ENCODE assay signal across 1 cellular context in the genomic region with DNA sequence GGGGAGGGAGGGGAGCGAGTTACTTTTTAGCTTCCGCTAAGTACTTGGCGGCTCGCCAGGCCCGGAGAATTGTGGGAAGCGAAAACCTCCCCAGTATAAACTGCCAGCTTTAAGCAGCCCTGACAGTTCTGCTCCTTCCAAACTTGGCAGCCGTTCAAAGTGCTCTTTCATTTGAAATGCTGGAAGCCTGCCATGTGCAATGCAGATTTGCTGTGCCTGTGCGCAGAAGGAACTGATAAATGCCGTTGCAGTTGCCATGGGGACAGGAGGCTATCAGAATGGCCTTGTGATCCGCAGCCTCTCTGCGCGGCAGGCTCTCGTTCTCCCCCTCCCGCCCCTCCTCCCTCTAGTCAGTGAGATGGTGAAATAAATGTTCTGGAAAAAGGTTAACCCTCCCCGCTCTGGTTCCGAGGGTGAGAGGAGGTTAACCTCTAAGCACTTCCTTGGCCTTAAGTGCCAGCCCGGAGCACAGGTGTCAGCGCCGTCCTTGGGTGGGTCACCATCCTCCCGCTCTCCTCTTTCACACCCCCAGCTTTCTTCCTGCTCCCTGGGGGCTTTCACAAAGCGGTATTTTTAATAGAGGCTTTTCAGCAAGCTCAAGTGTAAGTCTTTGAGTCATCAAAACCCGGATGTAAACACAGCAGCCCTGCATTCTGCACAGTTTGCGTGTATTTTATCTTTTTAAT.
TF ChIP-seq lines count a peak whose summit lies in the region.

No MANE protein-coding gene starts in this region.

TF ChIP-seq in K562, 482 proteins besides CTCF, POLR2A, EP300 and RAD21 (continued from another document and continues in another):
- TF ChIP-seq ZBTB2 (IDR thresholded peaks at IDR 0.05), result 0 out of 2 replicates have a peak, but pooled peaks have one; percentile 38
- TF ChIP-seq ZNF134 (CRISPR knock-in tag; conservative IDR thresholded peaks at IDR 0.05), result no peak
- TF ChIP-seq ZNF217 (CRISPR knock-in tag; IDR thresholded peaks at IDR 0.05), result no peak
- no peak for TF ChIP-seq SETDB1 (IDR thresholded peaks at IDR 0.05; ENCODE audit: low read length)
- no peak for TF ChIP-seq C11orf30 (IDR thresholded peaks at IDR 0.05; ENCODE audit: low read depth)
- TF ChIP-seq ZNF263 (CRISPR knock-in tag; IDR thresholded peaks at IDR 0.05; ENCODE audit: borderline replicate concordance), result peak; percentile 72; the same call in 1 of the 2 replicates
- TF ChIP-seq NFIC (IDR thresholded peaks at IDR 0.05), result peak; percentile 100
- peak; percentile 68; the same call in 1 of the 2 replicates for TF ChIP-seq HDAC2 (IDR thresholded peaks at IDR 0.05)
- TF ChIP-seq PRDM10 (IDR thresholded peaks at IDR 0.05; ENCODE audit: partially characterized antibody), result peak; percentile 52
- TF ChIP-seq RBM34 (IDR thresholded peaks at IDR 0.05; ENCODE audit: borderline replicate concordance, insufficient read depth, low read length), result no peak
- TF ChIP-seq CREB3 (tag; conservative IDR thresholded peaks at IDR 0.05; ENCODE audit: low read depth), result no peak
- TF ChIP-seq TAF15 (IDR thresholded peaks at IDR 0.05; ENCODE audit: low read depth, low read length), result no peak
- TF ChIP-seq HLTF (IDR thresholded peaks at IDR 0.05), result no peak
- TF ChIP-seq, protein P1, sequence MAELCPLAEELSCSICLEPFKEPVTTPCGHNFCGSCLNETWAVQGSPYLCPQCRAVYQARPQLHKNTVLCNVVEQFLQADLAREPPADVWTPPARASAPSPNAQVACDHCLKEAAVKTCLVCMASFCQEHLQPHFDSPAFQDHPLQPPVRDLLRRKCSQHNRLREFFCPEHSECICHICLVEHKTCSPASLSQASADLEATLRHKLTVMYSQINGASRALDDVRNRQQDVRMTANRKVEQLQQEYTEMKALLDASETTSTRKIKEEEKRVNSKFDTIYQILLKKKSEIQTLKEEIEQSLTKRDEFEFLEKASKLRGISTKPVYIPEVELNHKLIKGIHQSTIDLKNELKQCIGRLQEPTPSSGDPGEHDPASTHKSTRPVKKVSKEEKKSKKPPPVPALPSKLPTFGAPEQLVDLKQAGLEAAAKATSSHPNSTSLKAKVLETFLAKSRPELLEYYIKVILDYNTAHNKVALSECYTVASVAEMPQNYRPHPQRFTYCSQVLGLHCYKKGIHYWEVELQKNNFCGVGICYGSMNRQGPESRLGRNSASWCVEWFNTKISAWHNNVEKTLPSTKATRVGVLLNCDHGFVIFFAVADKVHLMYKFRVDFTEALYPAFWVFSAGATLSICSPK (IDR thresholded peaks at IDR 0.05; ENCODE audit: borderline replicate concordance), result no peak
- no peak for TF ChIP-seq CCAR2 (IDR thresholded peaks at IDR 0.05; ENCODE audit: low read depth, low read length)
- no peak for TF ChIP-seq POLR2AphosphoS2 (IDR thresholded peaks at IDR 0.05; ENCODE audit: low read length)
- TF ChIP-seq IRF1 (CRISPR knock-in tag; IDR thresholded peaks at IDR 0.05; ENCODE audit: borderline replicate concordance), result no peak
- TF ChIP-seq ZNF655 (CRISPR knock-in tag; IDR thresholded peaks at IDR 0.05), result no peak
- peak in 1 of 3 experiments; percentile 59; a peak in 2 of 6 replicates for TF ChIP-seq ZBTB11 (CRISPR knock-in tag; IDR thresholded peaks at IDR 0.05)
- TF ChIP-seq BMI1 (IDR thresholded peaks at IDR 0.05; ENCODE audit: low read length), result peak; percentile 91
- TF ChIP-seq, protein P2, sequence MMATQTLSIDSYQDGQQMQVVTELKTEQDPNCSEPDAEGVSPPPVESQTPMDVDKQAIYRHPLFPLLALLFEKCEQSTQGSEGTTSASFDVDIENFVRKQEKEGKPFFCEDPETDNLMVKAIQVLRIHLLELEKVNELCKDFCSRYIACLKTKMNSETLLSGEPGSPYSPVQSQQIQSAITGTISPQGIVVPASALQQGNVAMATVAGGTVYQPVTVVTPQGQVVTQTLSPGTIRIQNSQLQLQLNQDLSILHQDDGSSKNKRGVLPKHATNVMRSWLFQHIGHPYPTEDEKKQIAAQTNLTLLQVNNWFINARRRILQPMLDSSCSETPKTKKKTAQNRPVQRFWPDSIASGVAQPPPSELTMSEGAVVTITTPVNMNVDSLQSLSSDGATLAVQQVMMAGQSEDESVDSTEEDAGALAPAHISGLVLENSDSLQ (IDR thresholded peaks at IDR 0.05), result peak; percentile 81
- peak; percentile 72 for TF ChIP-seq TAL1 (IDR thresholded peaks at IDR 0.05)
- peak; percentile 43; the same call in 1 of the 2 replicates for TF ChIP-seq NFRKB (IDR thresholded peaks at IDR 0.05; ENCODE audit: low read depth)
- TF ChIP-seq CBFA2T2 (conservative IDR thresholded peaks at IDR 0.05), result peak; percentile 82
- no peak for TF ChIP-seq ZNF76 (CRISPR knock-in tag; IDR thresholded peaks at IDR 0.05; ENCODE audit: borderline replicate concordance)
- TF ChIP-seq ELF2 (CRISPR knock-in tag; IDR thresholded peaks at IDR 0.05), result no peak
- TF ChIP-seq CCNT2 (IDR thresholded peaks at IDR 0.05; ENCODE audit: borderline replicate concordance, extremely low read depth, insufficient read length, low read depth, low read length), result peak; percentile 46
- peak; percentile 61 for TF ChIP-seq CREB1 (IDR thresholded peaks at IDR 0.05)
- TF ChIP-seq CREB1 (CRISPR knock-in tag; IDR thresholded peaks at IDR 0.05), result no peak
